Comparison of ENCODE assay signal across 21 cellular contexts in the genomic region with DNA sequence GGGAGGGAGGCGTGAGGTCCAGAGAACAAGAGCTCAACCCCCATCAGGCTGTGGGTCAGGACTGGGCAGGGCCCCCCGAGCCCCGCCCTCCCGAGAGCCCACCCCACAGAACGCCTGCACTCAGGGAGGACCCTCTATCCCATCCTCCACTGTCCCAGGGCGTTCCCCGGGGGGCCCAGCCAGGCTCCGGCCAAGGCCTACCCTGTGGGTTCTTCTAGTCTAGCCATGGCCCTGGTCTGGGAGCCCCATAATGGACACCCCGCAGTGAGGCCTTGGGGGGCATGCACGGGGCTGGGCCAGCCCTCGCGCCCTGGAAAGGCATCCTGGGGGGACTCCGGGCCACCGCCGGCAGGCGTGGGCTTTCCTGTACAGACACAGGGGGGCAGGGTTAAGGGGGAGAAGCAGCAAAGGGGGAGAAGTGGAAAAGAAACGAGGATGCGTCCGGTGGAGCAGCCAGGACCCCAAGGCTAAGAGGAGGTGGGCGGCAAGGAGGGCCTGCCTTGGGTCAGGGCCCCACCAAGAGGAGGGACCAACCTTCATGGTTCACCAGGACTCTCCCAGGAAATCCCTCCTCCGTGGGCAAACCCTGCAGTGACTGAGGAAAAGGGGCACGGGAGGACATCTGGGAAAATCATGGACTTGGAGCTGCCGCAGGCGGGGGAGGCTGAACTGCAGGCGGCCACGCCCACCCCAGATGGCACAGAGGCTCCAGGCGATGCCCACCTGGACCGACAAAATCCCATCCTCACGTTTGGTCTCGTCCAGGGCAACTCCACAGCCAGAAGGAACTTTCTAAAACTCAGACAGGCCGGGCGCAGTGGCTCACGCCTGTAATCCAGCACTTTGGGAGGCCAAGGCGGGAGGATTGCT. TPM values are rescaled to one million over a fixed set of nuclear protein-coding genes. Genes with fewer than 3 reads are reported as not detected.
DNase-seq lines count a peak whose midpoint lies in the region; ATAC-seq and TF ChIP-seq lines count a peak whose summit lies in the region.
"Had no signal": no experiment of that assay in that cellular context is flagged by ENCODE, and none has a peak within 500 bp of the region (broad histone marks: within the 10 kb centered on the region; RNA-seq: fewer than 3 reads in every experiment).

No MANE protein-coding gene starts in this region.

- TF ChIP-seq CTCF in VCaP (conservative IDR thresholded peaks at IDR 0.05) (no peak), spleen (IDR thresholded peaks at IDR 0.05 in 8 of 11, conservative IDR thresholded peaks at IDR 0.05 in 3 of 11) (no peak)

- intact Hi-C loops in right cardiac atrium (cut with DNase I) = no loop called here
- intact Hi-C loops in spleen (cut with DNase I; ENCODE audit: low total_unique reads) = no loop called here

- ATAC-seq in right cardiac atrium = no peak
- no peak for ATAC-seq in HG03175 (IDR thresholded peaks at IDR 0.05; ENCODE audit: unreplicated experiment)
- no peak for ATAC-seq in GM18511 (IDR thresholded peaks at IDR 0.05; ENCODE audit: unreplicated experiment)
- ATAC-seq in HG03196 (IDR thresholded peaks at IDR 0.05; ENCODE audit: unreplicated experiment) = no peak
- ATAC-seq: SK-N-SH treated with all-trans-retinoic acid at 6 μM for 48 hours, T-cell had no signal

- H3K4me1 ChIP-seq in right cardiac atrium (ENCODE audit: control insufficient read depth, insufficient read depth, low read length) (no peaks in the 10 kb centered on the region), spleen (peaks cover 0 to 39% (median 19%) of the 10 kb centered on the region in 6 donors)

- no peaks in the 10 kb centered on the region for H3K36me3 ChIP-seq in spleen

- DNase-seq in NCI-H2171 treated with DMSO at 0.1 percent for 48 hours (lab: John Stamatoyannopoulos, UW) (peak; percentile 19), NCI-H2171 (lab: John Stamatoyannopoulos, UW) (no peak), right cardiac atrium (peak in 2 of 3 donors; percentile 41 to 46), spleen (peak; percentile 58)
- DNase-seq: 8988T; C1 segment of cervical spinal cord; CD8-positive, alpha-beta memory T cell; EL; GF-D8; NCI-H1105; NCI-H2081; NCI-H446 treated with DMSO at 0.1 percent for 48 hours; T-cell had no signal

- no peak for TF ChIP-seq POLR2A in spleen (IDR thresholded peaks at IDR 0.05)

- H3K27ac ChIP-seq in VCaP (peak overlapping the region; percentile 56), right cardiac atrium (ENCODE audit: low read length) (no peak overlapping the region), spleen (no peak overlapping the region)
- H3K27ac ChIP-seq: PC-9, RWPE1 had no signal

- WGBS in right cardiac atrium = 85% methylated on average over 34 of the region's 34 CpGs
- WGBS in spleen, 5 donors = 84 to 88% (median 85%) methylated on average over 31 to 34 of the region's 34 CpGs

- H3K9me3 ChIP-seq in right cardiac atrium (ENCODE audit: control insufficient read depth, low read length) = no peaks in the 10 kb centered on the region
- no peaks in the 10 kb centered on the region for H3K9me3 ChIP-seq in spleen

- no peak overlapping the region for H3K4me3 ChIP-seq in right cardiac atrium (ENCODE audit: low read length)
- H3K4me3 ChIP-seq in spleen = no peak overlapping the region
- H3K4me3 ChIP-seq: PC-9 had no signal

- H3K27me3 ChIP-seq in right cardiac atrium (ENCODE audit: control insufficient read depth, insufficient read depth) (no peaks in the 10 kb centered on the region), spleen (replicated peaks in 1 of 7) (peaks cover 0 to 15% (median 0%) of the 10 kb centered on the region in 7 donors)

RNA-seq across cellular contexts. Expression of a gene that starts 2.7 kb away (rescaled TPM):
- under 1 TPM in 1 of 4 donors, not detected in 3; 0.03 TPM for total RNA-seq in right cardiac atrium
- polyA plus RNA-seq in right cardiac atrium = not detected
- total RNA-seq in spleen = 1 to 10 TPM in 4 of 7 donors, under 1 TPM in 3; 0.29 to 3.6 (median 1.1) TPM
- polyA plus RNA-seq in spleen = under 1 TPM; 0.04 to 0.74 (median 0.17) TPM
- total RNA-seq: CD8-positive, alpha-beta memory T cell; PC-9; T-cell had no signal
- polyA plus RNA-seq: CD8-positive, alpha-beta memory T cell; IgD-negative memory B cell had no signal

RNA-seq across cellular contexts. Expression of a gene that starts 7.5 kb away (rescaled TPM):
- total RNA-seq in right cardiac atrium (not detected), spleen (under 1 TPM in 2 of 7 donors, not detected in 5; 0.33 to 0.70 TPM)
- polyA plus RNA-seq in right cardiac atrium (not detected), spleen (under 1 TPM in 2 of 3 donors, not detected in 1; 0.04 to 0.13 TPM)
- total RNA-seq: CD8-positive, alpha-beta memory T cell; T-cell had no signal
- polyA plus RNA-seq: CD8-positive, alpha-beta memory T cell; IgD-negative memory B cell had no signal

RNA-seq across cellular contexts. Expression of a gene that starts 34.8 kb away (rescaled TPM):
- total RNA-seq in right cardiac atrium (not detected), spleen (1 to 10 TPM in 5 of 7 donors, under 1 TPM in 1, not detected in 1; 0.70 to 4.5 (median 3.8) TPM)
- polyA plus RNA-seq in right cardiac atrium (0.14 TPM), spleen (1 to 10 TPM in 2 of 3 donors, under 1 TPM in 1; 0.61 to 1.5 (median 1.2) TPM)
- total RNA-seq: CD8-positive, alpha-beta memory T cell; PC-9 had no signal
- polyA plus RNA-seq: CD8-positive, alpha-beta memory T cell; IgD-negative memory B cell had no signal
